In the genomic region with DNA sequence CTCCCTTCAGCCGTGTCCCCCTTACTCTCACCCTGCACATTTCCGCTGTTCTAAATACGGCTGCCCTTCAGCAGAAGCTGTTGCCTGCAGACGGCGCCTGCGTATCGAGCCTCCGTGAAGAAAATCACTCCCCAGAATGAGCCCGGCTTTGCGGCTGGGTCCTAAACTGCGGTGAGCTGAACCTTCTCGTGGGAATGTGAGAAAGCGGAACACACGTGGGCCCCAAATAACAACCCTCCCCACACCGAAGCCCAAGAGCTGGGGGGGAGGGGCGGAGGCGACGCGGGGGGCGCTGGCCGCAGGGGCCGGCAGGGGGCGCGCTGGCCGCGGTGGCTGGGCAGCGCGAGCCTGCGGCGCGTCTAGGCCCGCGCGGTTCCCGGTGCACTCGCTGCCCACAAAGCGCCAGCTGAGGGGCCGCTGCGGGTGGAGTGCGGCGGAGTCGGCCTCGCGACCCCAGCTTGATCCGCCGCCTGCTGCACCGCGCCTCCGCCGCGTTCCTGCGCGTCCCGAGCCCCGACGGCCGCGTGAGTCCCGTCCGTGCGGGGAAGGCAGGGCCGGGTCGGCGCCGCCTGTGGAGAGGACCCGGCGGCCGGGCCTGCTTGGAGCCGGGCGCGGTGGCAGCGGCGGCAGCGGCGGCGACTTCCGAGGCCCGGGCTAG, we compare ENCODE assay signal across 1 cellular context.
TF ChIP-seq lines count a peak whose summit lies in the region.

A gene with protein sequence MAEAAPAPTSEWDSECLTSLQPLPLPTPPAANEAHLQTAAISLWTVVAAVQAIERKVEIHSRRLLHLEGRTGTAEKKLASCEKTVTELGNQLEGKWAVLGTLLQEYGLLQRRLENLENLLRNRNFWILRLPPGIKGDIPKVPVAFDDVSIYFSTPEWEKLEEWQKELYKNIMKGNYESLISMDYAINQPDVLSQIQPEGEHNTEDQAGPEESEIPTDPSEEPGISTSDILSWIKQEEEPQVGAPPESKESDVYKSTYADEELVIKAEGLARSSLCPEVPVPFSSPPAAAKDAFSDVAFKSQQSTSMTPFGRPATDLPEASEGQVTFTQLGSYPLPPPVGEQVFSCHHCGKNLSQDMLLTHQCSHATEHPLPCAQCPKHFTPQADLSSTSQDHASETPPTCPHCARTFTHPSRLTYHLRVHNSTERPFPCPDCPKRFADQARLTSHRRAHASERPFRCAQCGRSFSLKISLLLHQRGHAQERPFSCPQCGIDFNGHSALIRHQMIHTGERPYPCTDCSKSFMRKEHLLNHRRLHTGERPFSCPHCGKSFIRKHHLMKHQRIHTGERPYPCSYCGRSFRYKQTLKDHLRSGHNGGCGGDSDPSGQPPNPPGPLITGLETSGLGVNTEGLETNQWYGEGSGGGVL (plus strand): TSS at position 382 of the 658 bp plus-strand sequence. CDS start 290 bp downstream, outside the sequence.

TF ChIP-seq in HEK293, 187 proteins besides CTCF, POLR2A, EP300 and RAD21 (continued from another document and continues in another):
- peak; percentile 60; the same call in 1 of the 2 replicates for TF ChIP-seq ZNF610 (tag by site-specific recombination; IDR thresholded peaks at IDR 0.05; ENCODE audit: borderline replicate concordance)
- peak; percentile 53; the same call in 1 of the 2 replicates for TF ChIP-seq PRDM1 (tag by site-specific recombination; IDR thresholded peaks at IDR 0.05)
- no peak for TF ChIP-seq ZNF571 (tag by site-specific recombination; IDR thresholded peaks at IDR 0.05)
- TF ChIP-seq SCRT2 (tag by site-specific recombination; IDR thresholded peaks at IDR 0.05): peak; percentile 63; the same call in 1 of the 2 replicates
- no peak for TF ChIP-seq ZNF354C (tag by site-specific recombination; IDR thresholded peaks at IDR 0.05; ENCODE audit: borderline replicate concordance, low read depth)
- TF ChIP-seq ZNF350 (tag by site-specific recombination; IDR thresholded peaks at IDR 0.05): no peak
- TF ChIP-seq ZNF394 (tag by site-specific recombination; IDR thresholded peaks at IDR 0.05; ENCODE audit: borderline replicate concordance): no peak; the same call in 1 of the 2 replicates
- TF ChIP-seq, protein P1, sequence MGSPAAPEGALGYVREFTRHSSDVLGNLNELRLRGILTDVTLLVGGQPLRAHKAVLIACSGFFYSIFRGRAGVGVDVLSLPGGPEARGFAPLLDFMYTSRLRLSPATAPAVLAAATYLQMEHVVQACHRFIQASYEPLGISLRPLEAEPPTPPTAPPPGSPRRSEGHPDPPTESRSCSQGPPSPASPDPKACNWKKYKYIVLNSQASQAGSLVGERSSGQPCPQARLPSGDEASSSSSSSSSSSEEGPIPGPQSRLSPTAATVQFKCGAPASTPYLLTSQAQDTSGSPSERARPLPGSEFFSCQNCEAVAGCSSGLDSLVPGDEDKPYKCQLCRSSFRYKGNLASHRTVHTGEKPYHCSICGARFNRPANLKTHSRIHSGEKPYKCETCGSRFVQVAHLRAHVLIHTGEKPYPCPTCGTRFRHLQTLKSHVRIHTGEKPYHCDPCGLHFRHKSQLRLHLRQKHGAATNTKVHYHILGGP (tag by site-specific recombination; IDR thresholded peaks at IDR 0.05): no peak
- TF ChIP-seq ZFP41 (tag by site-specific recombination; IDR thresholded peaks at IDR 0.05; ENCODE audit: borderline replicate concordance): no peak
- no peak for TF ChIP-seq ZNF169 (tag by site-specific recombination; IDR thresholded peaks at IDR 0.05)
- no peak for TF ChIP-seq ZNF521 (tag by site-specific recombination; IDR thresholded peaks at IDR 0.05)
- TF ChIP-seq, protein P2, sequence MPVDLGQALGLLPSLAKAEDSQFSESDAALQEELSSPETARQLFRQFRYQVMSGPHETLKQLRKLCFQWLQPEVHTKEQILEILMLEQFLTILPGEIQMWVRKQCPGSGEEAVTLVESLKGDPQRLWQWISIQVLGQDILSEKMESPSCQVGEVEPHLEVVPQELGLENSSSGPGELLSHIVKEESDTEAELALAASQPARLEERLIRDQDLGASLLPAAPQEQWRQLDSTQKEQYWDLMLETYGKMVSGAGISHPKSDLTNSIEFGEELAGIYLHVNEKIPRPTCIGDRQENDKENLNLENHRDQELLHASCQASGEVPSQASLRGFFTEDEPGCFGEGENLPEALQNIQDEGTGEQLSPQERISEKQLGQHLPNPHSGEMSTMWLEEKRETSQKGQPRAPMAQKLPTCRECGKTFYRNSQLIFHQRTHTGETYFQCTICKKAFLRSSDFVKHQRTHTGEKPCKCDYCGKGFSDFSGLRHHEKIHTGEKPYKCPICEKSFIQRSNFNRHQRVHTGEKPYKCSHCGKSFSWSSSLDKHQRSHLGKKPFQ (tag by site-specific recombination; IDR thresholded peaks at IDR 0.05): no peak
- TF ChIP-seq ZNF548 (tag by site-specific recombination; IDR thresholded peaks at IDR 0.05): no peak
- no peak for TF ChIP-seq ZNF585B (tag by site-specific recombination; IDR thresholded peaks at IDR 0.05)
- peak; percentile 92 for TF ChIP-seq ZNF335 (tag by site-specific recombination; conservative IDR thresholded peaks at IDR 0.05)
- no peak for TF ChIP-seq MYNN (tag by site-specific recombination; IDR thresholded peaks at IDR 0.05; ENCODE audit: borderline replicate concordance)
- peak; percentile 80; the same call in 1 of the 2 replicates for TF ChIP-seq ZNF785 (tag by site-specific recombination; IDR thresholded peaks at IDR 0.05)
- TF ChIP-seq, protein P3, sequence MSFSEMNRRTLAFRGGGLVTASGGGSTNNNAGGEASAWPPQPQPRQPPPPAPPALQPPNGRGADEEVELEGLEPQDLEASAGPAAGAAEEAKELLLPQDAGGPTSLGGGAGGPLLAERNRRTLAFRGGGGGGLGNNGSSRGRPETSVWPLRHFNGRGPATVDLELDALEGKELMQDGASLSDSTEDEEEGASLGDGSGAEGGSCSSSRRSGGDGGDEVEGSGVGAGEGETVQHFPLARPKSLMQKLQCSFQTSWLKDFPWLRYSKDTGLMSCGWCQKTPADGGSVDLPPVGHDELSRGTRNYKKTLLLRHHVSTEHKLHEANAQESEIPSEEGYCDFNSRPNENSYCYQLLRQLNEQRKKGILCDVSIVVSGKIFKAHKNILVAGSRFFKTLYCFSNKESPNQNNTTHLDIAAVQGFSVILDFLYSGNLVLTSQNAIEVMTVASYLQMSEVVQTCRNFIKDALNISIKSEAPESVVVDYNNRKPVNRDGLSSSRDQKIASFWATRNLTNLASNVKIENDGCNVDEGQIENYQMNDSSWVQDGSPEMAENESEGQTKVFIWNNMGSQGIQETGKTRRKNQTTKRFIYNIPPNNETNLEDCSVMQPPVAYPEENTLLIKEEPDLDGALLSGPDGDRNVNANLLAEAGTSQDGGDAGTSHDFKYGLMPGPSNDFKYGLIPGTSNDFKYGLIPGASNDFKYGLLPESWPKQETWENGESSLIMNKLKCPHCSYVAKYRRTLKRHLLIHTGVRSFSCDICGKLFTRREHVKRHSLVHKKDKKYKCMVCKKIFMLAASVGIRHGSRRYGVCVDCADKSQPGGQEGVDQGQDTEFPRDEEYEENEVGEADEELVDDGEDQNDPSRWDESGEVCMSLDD (tag by site-specific recombination; IDR thresholded peaks at IDR 0.05): no peak; the same call in 1 of the 2 replicates
- TF ChIP-seq ZFP69B (tag by site-specific recombination; IDR thresholded peaks at IDR 0.05): peak; percentile 69
- TF ChIP-seq TCF7L2 (IDR thresholded peaks at IDR 0.05; ENCODE audit: borderline replicate concordance, low read depth, low read length): no peak
- TF ChIP-seq ZNF114 (tag by site-specific recombination; IDR thresholded peaks at IDR 0.05): no peak
- TF ChIP-seq, protein P4, sequence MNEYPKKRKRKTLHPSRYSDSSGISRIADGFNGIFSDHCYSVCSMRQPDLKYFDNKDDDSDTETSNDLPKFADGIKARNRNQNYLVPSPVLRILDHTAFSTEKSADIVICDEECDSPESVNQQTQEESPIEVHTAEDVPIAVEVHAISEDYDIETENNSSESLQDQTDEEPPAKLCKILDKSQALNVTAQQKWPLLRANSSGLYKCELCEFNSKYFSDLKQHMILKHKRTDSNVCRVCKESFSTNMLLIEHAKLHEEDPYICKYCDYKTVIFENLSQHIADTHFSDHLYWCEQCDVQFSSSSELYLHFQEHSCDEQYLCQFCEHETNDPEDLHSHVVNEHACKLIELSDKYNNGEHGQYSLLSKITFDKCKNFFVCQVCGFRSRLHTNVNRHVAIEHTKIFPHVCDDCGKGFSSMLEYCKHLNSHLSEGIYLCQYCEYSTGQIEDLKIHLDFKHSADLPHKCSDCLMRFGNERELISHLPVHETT (tag by site-specific recombination; IDR thresholded peaks at IDR 0.05): peak; percentile 30; the same call in 1 of the 2 replicates
- TF ChIP-seq, protein P5, sequence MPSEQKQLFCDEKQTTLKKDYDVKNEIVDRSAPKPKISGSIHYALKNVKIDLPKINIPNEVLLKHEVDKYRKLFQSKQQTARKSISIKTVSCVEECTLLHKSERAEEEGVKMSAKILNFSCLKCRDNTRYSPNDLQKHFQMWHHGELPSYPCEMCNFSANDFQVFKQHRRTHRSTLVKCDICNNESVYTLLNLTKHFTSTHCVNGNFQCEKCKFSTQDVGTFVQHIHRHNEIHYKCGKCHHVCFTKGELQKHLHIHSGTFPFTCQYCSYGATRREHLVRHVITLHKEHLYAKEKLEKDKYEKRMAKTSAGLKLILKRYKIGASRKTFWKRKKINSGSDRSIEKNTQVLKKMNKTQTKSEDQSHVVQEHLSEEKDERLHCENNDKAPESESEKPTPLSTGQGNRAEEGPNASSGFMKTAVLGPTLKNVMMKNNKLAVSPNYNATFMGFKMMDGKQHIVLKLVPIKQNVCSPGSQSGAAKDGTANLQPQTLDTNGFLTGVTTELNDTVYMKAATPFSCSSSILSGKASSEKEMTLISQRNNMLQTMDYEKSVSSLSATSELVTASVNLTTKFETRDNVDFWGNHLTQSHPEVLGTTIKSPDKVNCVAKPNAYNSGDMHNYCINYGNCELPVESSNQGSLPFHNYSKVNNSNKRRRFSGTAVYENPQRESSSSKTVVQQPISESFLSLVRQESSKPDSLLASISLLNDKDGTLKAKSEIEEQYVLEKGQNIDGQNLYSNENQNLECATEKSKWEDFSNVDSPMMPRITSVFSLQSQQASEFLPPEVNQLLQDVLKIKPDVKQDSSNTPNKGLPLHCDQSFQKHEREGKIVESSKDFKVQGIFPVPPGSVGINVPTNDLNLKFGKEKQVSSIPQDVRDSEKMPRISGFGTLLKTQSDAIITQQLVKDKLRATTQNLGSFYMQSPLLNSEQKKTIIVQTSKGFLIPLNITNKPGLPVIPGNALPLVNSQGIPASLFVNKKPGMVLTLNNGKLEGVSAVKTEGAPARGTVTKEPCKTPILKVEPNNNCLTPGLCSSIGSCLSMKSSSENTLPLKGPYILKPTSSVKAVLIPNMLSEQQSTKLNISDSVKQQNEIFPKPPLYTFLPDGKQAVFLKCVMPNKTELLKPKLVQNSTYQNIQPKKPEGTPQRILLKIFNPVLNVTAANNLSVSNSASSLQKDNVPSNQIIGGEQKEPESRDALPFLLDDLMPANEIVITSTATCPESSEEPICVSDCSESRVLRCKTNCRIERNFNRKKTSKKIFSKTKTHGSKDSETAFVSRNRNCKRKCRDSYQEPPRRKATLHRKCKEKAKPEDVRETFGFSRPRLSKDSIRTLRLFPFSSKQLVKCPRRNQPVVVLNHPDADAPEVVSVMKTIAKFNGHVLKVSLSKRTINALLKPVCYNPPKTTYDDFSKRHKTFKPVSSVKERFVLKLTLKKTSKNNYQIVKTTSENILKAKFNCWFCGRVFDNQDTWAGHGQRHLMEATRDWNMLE (tag by site-specific recombination; conservative IDR thresholded peaks at IDR 0.05; ENCODE audit: low read depth): no peak
- TF ChIP-seq, protein P6, sequence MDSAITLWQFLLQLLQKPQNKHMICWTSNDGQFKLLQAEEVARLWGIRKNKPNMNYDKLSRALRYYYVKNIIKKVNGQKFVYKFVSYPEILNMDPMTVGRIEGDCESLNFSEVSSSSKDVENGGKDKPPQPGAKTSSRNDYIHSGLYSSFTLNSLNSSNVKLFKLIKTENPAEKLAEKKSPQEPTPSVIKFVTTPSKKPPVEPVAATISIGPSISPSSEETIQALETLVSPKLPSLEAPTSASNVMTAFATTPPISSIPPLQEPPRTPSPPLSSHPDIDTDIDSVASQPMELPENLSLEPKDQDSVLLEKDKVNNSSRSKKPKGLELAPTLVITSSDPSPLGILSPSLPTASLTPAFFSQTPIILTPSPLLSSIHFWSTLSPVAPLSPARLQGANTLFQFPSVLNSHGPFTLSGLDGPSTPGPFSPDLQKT (IDR thresholded peaks at IDR 0.05; ENCODE audit: borderline replicate concordance, low read depth, low read length): no peak
- TF ChIP-seq ZNF560 (tag by site-specific recombination; IDR thresholded peaks at IDR 0.05; ENCODE audit: borderline replicate concordance): no peak
- TF ChIP-seq, protein P7, sequence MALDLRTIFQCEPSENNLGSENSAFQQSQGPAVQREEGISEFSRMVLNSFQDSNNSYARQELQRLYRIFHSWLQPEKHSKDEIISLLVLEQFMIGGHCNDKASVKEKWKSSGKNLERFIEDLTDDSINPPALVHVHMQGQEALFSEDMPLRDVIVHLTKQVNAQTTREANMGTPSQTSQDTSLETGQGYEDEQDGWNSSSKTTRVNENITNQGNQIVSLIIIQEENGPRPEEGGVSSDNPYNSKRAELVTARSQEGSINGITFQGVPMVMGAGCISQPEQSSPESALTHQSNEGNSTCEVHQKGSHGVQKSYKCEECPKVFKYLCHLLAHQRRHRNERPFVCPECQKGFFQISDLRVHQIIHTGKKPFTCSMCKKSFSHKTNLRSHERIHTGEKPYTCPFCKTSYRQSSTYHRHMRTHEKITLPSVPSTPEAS (tag by site-specific recombination; IDR thresholded peaks at IDR 0.05): no peak
- TF ChIP-seq KLF10 (tag by site-specific recombination; IDR thresholded peaks at IDR 0.05): no peak; the same call in none of the 2 replicates
- TF ChIP-seq, protein P8, sequence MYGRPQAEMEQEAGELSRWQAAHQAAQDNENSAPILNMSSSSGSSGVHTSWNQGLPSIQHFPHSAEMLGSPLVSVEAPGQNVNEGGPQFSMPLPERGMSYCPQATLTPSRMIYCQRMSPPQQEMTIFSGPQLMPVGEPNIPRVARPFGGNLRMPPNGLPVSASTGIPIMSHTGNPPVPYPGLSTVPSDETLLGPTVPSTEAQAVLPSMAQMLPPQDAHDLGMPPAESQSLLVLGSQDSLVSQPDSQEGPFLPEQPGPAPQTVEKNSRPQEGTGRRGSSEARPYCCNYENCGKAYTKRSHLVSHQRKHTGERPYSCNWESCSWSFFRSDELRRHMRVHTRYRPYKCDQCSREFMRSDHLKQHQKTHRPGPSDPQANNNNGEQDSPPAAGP (tag by site-specific recombination; IDR thresholded peaks at IDR 0.05): peak; percentile 51; the same call in 1 of the 2 replicates
- no peak for TF ChIP-seq ZNF133 (tag by site-specific recombination; IDR thresholded peaks at IDR 0.05)
- peak; percentile 59; the same call in 1 of the 2 replicates for TF ChIP-seq ZNF629 (tag by site-specific recombination; IDR thresholded peaks at IDR 0.05)
- no peak for TF ChIP-seq ZNF19 (tag by site-specific recombination; IDR thresholded peaks at IDR 0.05; ENCODE audit: low read depth)
- no peak for TF ChIP-seq EGR2 (tag by site-specific recombination; IDR thresholded peaks at IDR 0.05; ENCODE audit: low read depth)
